Comparison of ENCODE assay signal across 8 cellular contexts in genomic region chr10:43361532-43362190, GRCh38. TPM values are rescaled to one million over a fixed set of nuclear protein-coding genes. Genes with fewer than 3 reads are reported as not detected.
A peak's percentile ranks its signal among the peaks of the same experiment; 100 is the strongest.
DNase-seq lines count a peak whose midpoint lies in the region; ATAC-seq, FAIRE-seq and TF ChIP-seq lines count a peak whose summit lies in the region.

No MANE protein-coding gene starts in this region.

- no peak for FAIRE-seq in small intestine (lab: Jason Lieb, UNC)

- peak; percentile 6 for ATAC-seq in GM18511 (IDR thresholded peaks at IDR 0.05; ENCODE audit: unreplicated experiment)
- no peak for ATAC-seq in heart left ventricle

- H3K4me3 ChIP-seq in heart left ventricle = peak overlapping the region; percentile 34 to 72 (median 59)
- H3K4me3 ChIP-seq in small intestine (ENCODE audit: low read depth in 1 of 2, low read length in 2 of 2) = peak overlapping the region; percentile 53 to 64

- H3K9me3 ChIP-seq in heart left ventricle (no peaks in the 10 kb centered on the region), small intestine (ENCODE audit: control insufficient read depth, low read depth) (no peaks in the 10 kb centered on the region)

- H3K27me3 ChIP-seq in heart left ventricle (no peaks in the 10 kb centered on the region), small intestine (ENCODE audit: control insufficient read depth in 2 of 2, insufficient read depth in 2 of 2, low read length in 2 of 2) (no peaks in the 10 kb centered on the region)

- no peak for TF ChIP-seq POLR2A in heart left ventricle (IDR thresholded peaks at IDR 0.05)

- peaks cover 0 to 16% (median 6%) of the 10 kb centered on the region in 12 donors for H3K4me1 ChIP-seq in heart left ventricle
- no peaks in the 10 kb centered on the region for H3K4me1 ChIP-seq in small intestine (ENCODE audit: control insufficient read depth in 2 of 2, insufficient read depth in 1 of 2, low read depth in 1 of 2, low read length in 1 of 2)

- 22 to 29% (median 24%) methylated on average over 17 to 21 of the region's 21 CpGs for WGBS in heart left ventricle, 4 donors
- WGBS in small intestine, 3 donors = 15 to 23% (median 23%) methylated on average over 21 of the region's 21 CpGs

- TF ChIP-seq CTCF in heart left ventricle (IDR thresholded peaks at IDR 0.05) = no peak

- DNase-seq in activated CD4-positive, alpha-beta T cell treated with anti-CD3 and anti-CD28 coated beads, Interleukin-2, amount 50 U/mL, for 48 hours = peak; percentile 19 to 38
- DNase-seq in heart left ventricle = no peak
- DNase-seq in small intestine = no peak
- DNase-seq in AG08395 (ENCODE audit: low spot score) = no peak
- DNase-seq in superior temporal gyrus (ENCODE audit: extremely low spot score) = no peak
- no peak for DNase-seq in NCI-H2081 (lab: John Stamatoyannopoulos, UW)
- no peak for DNase-seq in NCI-H226

- H3K27ac ChIP-seq in heart left ventricle (peak overlapping the region in 8 of 12 donors; percentile 47 to 78 (median 68)), small intestine (ENCODE audit: low read depth in 1 of 2, low read length in 1 of 2) (peak overlapping the region; percentile 50 to 85)

- intact Hi-C loops in heart left ventricle (cut with DNase I) = loop anchor here in 1 of 10 donors (2.0 kb wide), 1 partner anchor 75 kb away; the partner anchor contains the start of gene ZNF487

- no peaks in the 10 kb centered on the region for H3K36me3 ChIP-seq in heart left ventricle
- H3K36me3 ChIP-seq in small intestine (ENCODE audit: control insufficient read depth in 2 of 2, insufficient read depth in 2 of 2, low read length in 2 of 2) = no peaks in the 10 kb centered on the region

RNA-seq across cellular contexts. Expression of gene FXYD4, which starts 9.8 kb away (rescaled TPM):
- not detected for total RNA-seq in heart left ventricle
- under 1 TPM in 1 of 2 donors, not detected in 1; 0.14 TPM for polyA plus RNA-seq in heart left ventricle
- polyA plus RNA-seq in small intestine = under 1 TPM in 1 of 3 donors, not detected in 2; 0.10 TPM

RNA-seq across cellular contexts. Expression of gene HNRNPF, which starts 47.3 kb away (rescaled TPM):
- total RNA-seq in heart left ventricle = 100 to 1,000 TPM in 1 of 9 donors, 10 to 100 TPM in 8; 60.4 to 142 (median 79.1) TPM
- 10 to 100 TPM; 24.0 to 95.2 TPM for polyA plus RNA-seq in heart left ventricle
- 100 to 1,000 TPM; 138 to 194 (median 158) TPM for polyA plus RNA-seq in small intestine

Comparison
In these comparisons a context has a peak if more than half of its experiments do, and no peak if none do; other contexts are left out.
1. DNase-seq: peak in activated CD4-positive, alpha-beta T cell treated with anti-CD3 and anti-CD28 coated beads, Interleukin-2, amount 50 U/mL, for 48 hours (2 of 2); none in heart left ventricle (0 of 5), small intestine (single experiment), AG08395 (single experiment), superior temporal gyrus (single experiment), NCI-H2081 (0 of 2) and NCI-H226 (single experiment).